1 cellular context compared by ENCODE assay signal in genomic region chr16:27284865-27285675, GRCh38.
TF ChIP-seq lines count a peak whose summit lies in the region.

No MANE protein-coding gene starts in this region.

TF ChIP-seq in HEK293, 187 proteins besides CTCF, POLR2A, EP300 and RAD21:
- TF ChIP-seq ZNF2 (tag by site-specific recombination; IDR thresholded peaks at IDR 0.05) (no peak), ZNF596 (tag by site-specific recombination; IDR thresholded peaks at IDR 0.05) (peak; percentile 83)
